Comparison of ENCODE assay signal across 20 cellular contexts in the genomic region with DNA sequence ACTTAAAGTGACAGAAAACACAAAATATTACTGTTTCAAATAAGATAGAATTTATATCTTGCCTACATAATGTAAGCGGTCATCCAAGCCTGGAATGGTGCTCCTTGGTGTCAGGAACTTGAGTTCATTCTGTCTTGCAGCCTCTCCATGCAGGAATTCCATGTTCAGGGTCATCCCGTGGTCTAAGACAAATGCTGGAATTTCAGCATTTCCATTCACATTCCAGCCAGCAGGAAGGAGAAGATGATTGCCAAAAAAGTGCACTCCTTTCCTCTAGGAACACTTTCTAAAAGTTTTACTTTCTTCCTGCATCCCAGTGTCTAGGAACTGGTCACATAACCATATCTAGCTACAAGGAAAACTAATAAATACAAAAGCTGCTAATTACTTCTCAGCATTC.
"Had no signal": no experiment of that assay in that cellular context is flagged by ENCODE, and none has a peak within 500 bp of the region (broad histone marks: within the 10 kb centered on the region; RNA-seq: fewer than 3 reads in every experiment).

No MANE protein-coding gene starts in this region.

- H3K4me3 ChIP-seq: ascending aorta, coronary artery, esophagus squamous epithelium, mucosa of descending colon, neural progenitor cell, prostate gland, right atrium auricular region, upper lobe of left lung had no signal

- ATAC-seq: activated CD8-positive, alpha-beta T cell treated with anti-CD3 and anti-CD28 coated beads, Interleukin-2, amount 10 ng/mL, durations not matched to agents 7 days and 5 days; mucosa of descending colon; naive thymus-derived CD4-positive, alpha-beta T cell; stimulated activated naive CD8-positive, alpha-beta T cell treated with anti-CD3 and anti-CD28 coated beads, Interleukin-15, amount 100 ng/mL, for 72 hours; T-cell had no signal

- DNase-seq: activated B cell treated with CpG ODN at 0.5 μM for 24 hours; activated CD4-positive, alpha-beta T cell treated with anti-CD3 and anti-CD28 coated beads for 48 hours; activated CD8-positive, alpha-beta T cell treated with anti-CD3 and anti-CD28 coated beads, Interleukin-2, amount 10 ng/mL, durations not matched to agents 7 days and 5 days; activated effector memory CD4-positive, alpha-beta T cell treated with Interleukin-2 at 50 U/mL for 16 hours; activated naive CD4-positive, alpha-beta T cell treated with anti-CD3 and anti-CD28 coated beads, Interleukin-2, amount 10 ng/mL, durations not matched to agents 7 days and 5 days; activated T-cell treated with anti-CD3 and anti-CD28 coated beads, Interleukin-2, amount 50 U/mL, for 48 hours; esophagus squamous epithelium; hypothalamus; immature natural killer cell; mucosa of descending colon; naive thymus-derived CD4-positive, alpha-beta T cell; stimulated activated CD4-positive, alpha-beta T cell treated with anti-CD3 and anti-CD28 coated beads, Interleukin-2, amount 100 ng/mL, for 24 hours; stimulated activated naive CD8-positive, alpha-beta T cell treated with anti-CD3 and anti-CD28 coated beads, Interleukin-15, amount 100 ng/mL, for 72 hours; T-cell; upper lobe of left lung had no signal
